ENCODE assay signal across 18 cellular contexts in the genomic region with DNA sequence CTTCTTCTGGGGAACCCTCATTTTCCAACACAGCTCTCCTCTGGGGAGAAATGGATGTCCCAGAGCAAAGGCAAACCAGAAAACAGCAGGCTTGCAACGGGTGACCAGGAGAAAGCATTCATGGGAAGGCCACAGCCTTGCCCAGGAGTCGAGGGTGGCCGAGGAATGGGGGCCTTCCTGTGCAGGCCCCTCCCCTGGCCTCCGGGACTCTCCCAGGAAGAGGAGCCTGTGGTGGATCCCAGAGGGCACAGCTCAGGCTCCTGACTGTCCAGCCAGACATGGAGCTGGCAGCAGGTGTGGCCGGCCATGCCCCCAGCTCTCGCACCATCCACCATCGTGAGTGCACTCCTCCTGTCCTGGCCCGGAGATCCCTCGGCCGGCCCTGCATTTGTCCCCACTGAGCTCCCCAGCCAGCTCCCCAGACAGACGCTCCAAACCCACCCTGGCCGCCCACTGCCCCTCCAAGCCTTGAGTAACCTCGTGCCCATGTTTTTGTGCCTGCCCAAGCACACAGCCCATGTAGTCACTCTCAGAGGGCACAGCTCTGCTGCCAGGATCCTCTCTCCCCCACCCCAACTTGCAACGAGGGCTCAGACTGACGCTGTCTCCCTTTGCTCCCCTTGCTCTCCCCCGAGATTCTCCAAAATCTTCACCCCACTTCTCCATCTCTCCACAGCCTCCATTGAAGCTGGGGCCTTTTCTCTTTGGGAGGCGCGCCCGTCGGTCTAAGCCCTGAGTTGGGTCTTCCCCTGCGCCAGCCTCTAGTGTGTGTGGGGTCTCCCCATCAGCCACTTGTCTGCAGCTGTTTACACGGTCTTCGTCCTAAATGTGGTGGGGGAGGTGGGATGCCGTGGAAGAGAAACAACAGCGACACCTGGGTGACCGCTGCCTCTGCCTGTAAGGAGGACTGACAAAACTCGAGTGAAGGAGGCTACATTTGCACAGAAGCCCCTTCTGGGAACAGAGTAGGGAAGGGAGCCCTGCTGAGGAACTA. TPM values are rescaled to one million over a fixed set of nuclear protein-coding genes. Genes with fewer than 3 reads are reported as not detected.
DNase-seq lines count a peak whose midpoint lies in the region; ATAC-seq and TF ChIP-seq lines count a peak whose summit lies in the region.
"Had no signal": no experiment of that assay in that cellular context is flagged by ENCODE, and none has a peak within 500 bp of the region (broad histone marks: within the 10 kb centered on the region; RNA-seq: fewer than 3 reads in every experiment).

No MANE protein-coding gene starts in this region.

- H3K4me1 ChIP-seq in BLaER1 (peaks cover 58% of the 10 kb centered on the region), PC-9 (replicated peaks; ENCODE audit: insufficient read depth) (peaks cover 5% of the 10 kb centered on the region; the same call in 1 of the 2 replicates)

- H3F3A ChIP-seq in PC-9 (ENCODE audit: insufficient read depth, low read depth): peaks cover 2% of the 10 kb centered on the region; the same call in 1 of the 2 replicates

- H3K4me1 Mint-ChIP-seq in chondrocyte (ENCODE audit: low read depth): peaks cover 12% of the 10 kb centered on the region
- peaks cover 45% of the 10 kb centered on the region for H3K4me1 Mint-ChIP-seq in nephron progenitor cell

- POLR2A ChIA-PET in PC-9 (lab: Charles Lee; ENCODE audit: unreplicated experiment): no interaction called here

- H3K4me3 ChIP-seq in BLaER1 (no peak overlapping the region), PC-9 (no peak overlapping the region)

- no peak overlapping the region for H3K4me3 Mint-ChIP-seq in chondrocyte (ENCODE audit: unreplicated experiment)
- H3K4me3 Mint-ChIP-seq in nephron progenitor cell: peak overlapping the region; percentile 4

- H3K27ac ChIP-seq in BLaER1: peak overlapping the region; percentile 12; the same call in 1 of the 2 replicates
- H3K27ac ChIP-seq in PC-9: no peak overlapping the region

- H3K27me3 ChIP-seq in BLaER1 (no peaks in the 10 kb centered on the region), PC-9 (ENCODE audit: insufficient read depth, low read depth) (no peaks in the 10 kb centered on the region)

- CTCF ChIA-PET in PC-9 (lab: Charles Lee): interaction anchor here (0.6 kb wide), 1 partner anchor 486 kb away, joined by 3 read pairs; no protein-coding TSS in a partner anchor

- no peak overlapping the region for H3K9ac ChIP-seq in BLaER1

- H3K27me3 Mint-ChIP-seq in chondrocyte (ENCODE audit: low read depth) (peaks cover 2% of the 10 kb centered on the region), nephron progenitor cell (ENCODE audit: low read depth, poor library complexity) (peaks cover 20% of the 10 kb centered on the region)

- H3K36me3 Mint-ChIP-seq in chondrocyte (ENCODE audit: low read depth) (no peaks in the 10 kb centered on the region), nephron progenitor cell (ENCODE audit: low read depth) (no peaks in the 10 kb centered on the region)
- H3K36me3 Mint-ChIP-seq in activated naive CD4-positive, alpha-beta T cell treated with anti-CD3 and anti-CD28 coated beads, Interleukin-2, amount 50 U/mL, for 72 hours: no peaks in the 10 kb centered on the region

- no peaks in the 10 kb centered on the region for H3K9me3 Mint-ChIP-seq in chondrocyte (ENCODE audit: low read depth)
- no peaks in the 10 kb centered on the region for H3K9me3 Mint-ChIP-seq in nephron progenitor cell
- no peaks in the 10 kb centered on the region for H3K9me3 Mint-ChIP-seq in activated naive CD4-positive, alpha-beta T cell treated with anti-CD3 and anti-CD28 coated beads, Interleukin-2, amount 50 U/mL, for 72 hours

- H3K9me2 ChIP-seq in PC-9 (ENCODE audit: insufficient read depth): no peaks in the 10 kb centered on the region

- no peak overlapping the region for H3K27ac Mint-ChIP-seq in chondrocyte (ENCODE audit: unreplicated experiment)
- no peak overlapping the region for H3K27ac Mint-ChIP-seq in nephron progenitor cell
- no peak overlapping the region for H3K27ac Mint-ChIP-seq in activated naive CD4-positive, alpha-beta T cell treated with anti-CD3 and anti-CD28 coated beads, Interleukin-2, amount 50 U/mL, for 72 hours

- no peaks in the 10 kb centered on the region for H3K79me2 ChIP-seq in PC-9 (ENCODE audit: low read depth)

- H3K9me3 ChIP-seq in BLaER1 (no peaks in the 10 kb centered on the region), PC-9 (ENCODE audit: insufficient read depth, low read depth) (no peaks in the 10 kb centered on the region)

- TF ChIP-seq CTCF in PC-9 (conservative IDR thresholded peaks at IDR 0.05) (no peak), chondrocyte (IDR thresholded peaks at IDR 0.05) (no peak), nephron progenitor cell (IDR thresholded peaks at IDR 0.05) (no peak)

- no TSS peak for BruUV-seq in PC-9 (replicated peaks; lab: Mats Ljungman, UMichigan)

- H3K36me3 ChIP-seq in BLaER1 (peaks cover 76% of the 10 kb centered on the region), PC-9 (ENCODE audit: low read depth) (no peaks in the 10 kb centered on the region)

- H4K20me1 ChIP-seq in BLaER1 (peaks cover 62% of the 10 kb centered on the region; the same call in 1 of the 2 replicates), PC-9 (ENCODE audit: insufficient read depth) (no peaks in the 10 kb centered on the region)

- intact Hi-C loops in PC-9 (cut with micrococcal nuclease; ENCODE audit: unreplicated experiment): no loop called here

- H2AFZ ChIP-seq in PC-9: no peak overlapping the region

- H3K4me2 ChIP-seq in BLaER1 (peak overlapping the region; percentile 30; the same call in 1 of the 2 replicates), PC-9 (peak overlapping the region; percentile 15; the same call in 1 of the 2 replicates)

- DNase-seq in PC-9: no peak
- peak; percentile 75 for DNase-seq in chondrocyte (ENCODE audit: low spot score)
- DNase-seq in nephron progenitor cell: no peak
- DNase-seq in activated naive CD4-positive, alpha-beta T cell treated with anti-CD3 and anti-CD28 coated beads, Interleukin-2, amount 50 U/mL, for 72 hours (ENCODE audit: low spot score in 2 of 2): no peak
- DNase-seq in activated CD4-positive, alpha-beta T cell treated with anti-CD3 and anti-CD28 coated beads for 4 hours: no peak
- no peak for DNase-seq in cerebellar cortex (ENCODE audit: low spot score)
- DNase-seq: 8988T, C1 segment of cervical spinal cord, DMS153, Karpas-422, NCI-H1930, NCI-H2171, NCI-H446 treated with DMSO at 0.1 percent for 48 hours, NCI-H748 treated with DMSO at 0.1 percent for 48 hours, SHP77 treated with DMSO at 0.1 percent for 48 hours had no signal

- ATAC-seq in activated naive CD4-positive, alpha-beta T cell treated with anti-CD3 and anti-CD28 coated beads, Interleukin-2, amount 50 U/mL, for 72 hours: no peak
- ATAC-seq in GM18520 (IDR thresholded peaks at IDR 0.05; ENCODE audit: unreplicated experiment): no peak
- ATAC-seq: Panc1 had no signal

RNA-seq across cellular contexts. Expression of a gene that starts 9.8 kb away (rescaled TPM):
- total RNA-seq in PC-9 (2021) (not detected in 2 replicates), chondrocyte (not detected in 3 replicates)
- not detected for total RNA-seq in activated naive CD4-positive, alpha-beta T cell treated with anti-CD3 and anti-CD28 coated beads, Interleukin-2, amount 50 U/mL, for 72 hours

RNA-seq across cellular contexts. Expression of a gene that starts 14.4 kb away (rescaled TPM):
- total RNA-seq in PC-9 (2021) (86.3 and 88.1 TPM in 2 replicates), chondrocyte (0.25 to 0.95 TPM (median 0.68 TPM) in 3 replicates)
- under 1 TPM in 1 of 2 donors, not detected in 1; 0.88 TPM for total RNA-seq in activated naive CD4-positive, alpha-beta T cell treated with anti-CD3 and anti-CD28 coated beads, Interleukin-2, amount 50 U/mL, for 72 hours

RNA-seq across cellular contexts. Expression of a gene that starts 51.2 kb away (rescaled TPM):
- 221 and 238 TPM in 2 replicates for total RNA-seq in PC-9 (2021)
- total RNA-seq in chondrocyte: 84.7 to 97.5 TPM (median 91.5 TPM) in 3 replicates
- 100 to 1,000 TPM; 190 to 193 TPM for total RNA-seq in activated naive CD4-positive, alpha-beta T cell treated with anti-CD3 and anti-CD28 coated beads, Interleukin-2, amount 50 U/mL, for 72 hours

Comparison
In these comparisons a context has a peak if more than half of its experiments do, and no peak if none do; other contexts are left out.
1. RNA of a gene that starts 14.4 kb away (total RNA-seq): 86.3 to 88.1 TPM in PC-9; 0.88 TPM in activated naive CD4-positive, alpha-beta T cell treated with anti-CD3 and anti-CD28 coated beads, Interleukin-2, amount 50 U/mL, for 72 hours and 0.25 to 0.95 TPM in chondrocyte; every median in the first group is over 10 times any median in the second.